ENCODE assay signal across 26 cellular contexts in genomic region chr7:127715901-127716300, GRCh38.
"Had no signal": no experiment of that assay in that cellular context is flagged by ENCODE, and none has a peak within 500 bp of the region (broad histone marks: within the 10 kb centered on the region; RNA-seq: fewer than 3 reads in every experiment).

No MANE protein-coding gene starts in this region.

- H3K27ac ChIP-seq: brain microvascular endothelial cell, hepatocyte, lower lobe of right lung, right lobe of liver, stomach, suprapubic skin, transverse colon had no signal

- H2AFZ ChIP-seq: hepatocyte had no signal

- H3K4me2 ChIP-seq: hepatocyte had no signal

- H3K4me3 Mint-ChIP-seq: activated CD4-positive, alpha-beta memory T cell treated with anti-CD3 and anti-CD28 coated beads for 36 hours; activated naive CD4-positive, alpha-beta T cell treated with anti-CD3 and anti-CD28 coated beads, Interleukin-2, amount 50 U/mL, for 24 hours; naive B cell; stimulated activated effector memory CD8-positive, alpha-beta T cell treated with anti-CD3 and anti-CD28 coated beads, Interleukin-12 subunit alpha, Interleukin-12 subunit beta, amount 100 ng/mL, for 72 hours; T-helper 1 cell treated with Interleukin-12 subunit alpha and Interleukin-12 subunit beta and Interleukin-4 antibody, amounts not matched to agents 30 μg/mL and 1 μg/mL, for 36 hours had no signal

- H3K27me3 Mint-ChIP-seq: activated CD4-positive, alpha-beta memory T cell treated with anti-CD3 and anti-CD28 coated beads for 36 hours; activated naive CD4-positive, alpha-beta T cell treated with anti-CD3 and anti-CD28 coated beads, Interleukin-2, amount 50 U/mL, for 24 hours; naive B cell had no signal

- H3K27me3 ChIP-seq: brain microvascular endothelial cell, hepatocyte, right lobe of liver, stomach, suprapubic skin, transverse colon had no signal

- DNase-seq: activated CD4-positive, alpha-beta memory T cell treated with anti-CD3 and anti-CD28 coated beads for 36 hours; activated CD4-positive, alpha-beta T cell treated with anti-CD3 and anti-CD28 coated beads for 48 hours; activated gamma-delta T cell treated with Interleukin-2 at 50 U/mL for 16 hours; aorta; brain microvascular endothelial cell; caudate nucleus; dermis blood vessel endothelial cell; effector CD8-positive, alpha-beta T cell; foreskin melanocyte; glutamatergic neuron; immature natural killer cell; lower lobe of right lung; naive B cell; posterior cingulate gyrus; right lobe of liver; stimulated activated CD4-positive, alpha-beta T cell treated with anti-CD3 and anti-CD28 coated beads, Interleukin-1b, Interleukin-23, amount 100 ng/mL, for 48 hours; stomach; transverse colon had no signal

- H3K9me3 Mint-ChIP-seq: activated naive CD4-positive, alpha-beta T cell treated with anti-CD3 and anti-CD28 coated beads, Interleukin-2, amount 50 U/mL, for 24 hours; stimulated activated effector memory CD8-positive, alpha-beta T cell treated with anti-CD3 and anti-CD28 coated beads, Interleukin-12 subunit alpha, Interleukin-12 subunit beta, amount 100 ng/mL, for 72 hours had no signal

- ATAC-seq: left lobe of liver; lower lobe of right lung; stimulated activated effector memory CD8-positive, alpha-beta T cell treated with anti-CD3 and anti-CD28 coated beads, Interleukin-12 subunit alpha, Interleukin-12 subunit beta, amount 100 ng/mL, for 72 hours had no signal

- H3K9me3 ChIP-seq: suprapubic skin had no signal

- H3K27ac Mint-ChIP-seq: activated CD4-positive, alpha-beta memory T cell treated with anti-CD3 and anti-CD28 coated beads for 36 hours; activated naive CD4-positive, alpha-beta T cell treated with anti-CD3 and anti-CD28 coated beads, Interleukin-2, amount 50 U/mL, for 24 hours; stimulated activated effector memory CD8-positive, alpha-beta T cell treated with anti-CD3 and anti-CD28 coated beads, Interleukin-12 subunit alpha, Interleukin-12 subunit beta, amount 100 ng/mL, for 72 hours; T-helper 1 cell treated with Interleukin-12 subunit alpha and Interleukin-12 subunit beta and Interleukin-4 antibody, amounts not matched to agents 30 μg/mL and 1 μg/mL, for 36 hours had no signal

- H3K4me3 ChIP-seq: hepatocyte, lower lobe of right lung, right lobe of liver, skin epidermis, stomach, suprapubic skin, transverse colon had no signal

- FAIRE-seq: urothelium cell line had no signal

- H3K4me1 ChIP-seq: lower lobe of right lung, right lobe of liver, transverse colon had no signal
